ENCODE assay signal across 17 cellular contexts in genomic region chr10:120945182-120945581, GRCh38.
DNase-seq lines count a peak whose midpoint lies in the region; ATAC-seq and TF ChIP-seq lines count a peak whose summit lies in the region.
"Had no signal": no experiment of that assay in that cellular context is flagged by ENCODE, and none has a peak within 500 bp of the region (broad histone marks: within the 10 kb centered on the region; RNA-seq: fewer than 3 reads in every experiment).

No MANE protein-coding gene starts in this region.

- ATAC-seq in body of pancreas (no peak), right cardiac atrium (no peak)
- ATAC-seq: K562 had no signal

- no peaks in the 10 kb centered on the region for H3K9me3 Mint-ChIP-seq in Caco-2 (ENCODE audit: unreplicated experiment)
- no peaks in the 10 kb centered on the region for H3K9me3 Mint-ChIP-seq in activated T-cell treated with anti-CD3 and anti-CD28 coated beads, Interleukin-2, amount 50 U/mL, for 24 hours
- H3K9me3 Mint-ChIP-seq: CD4-positive, alpha-beta T cell had no signal

- no peak overlapping the region for H3K4me3 Mint-ChIP-seq in Caco-2 (ENCODE audit: unreplicated experiment)
- no peak overlapping the region for H3K4me3 Mint-ChIP-seq in activated T-cell treated with anti-CD3 and anti-CD28 coated beads, Interleukin-2, amount 50 U/mL, for 24 hours
- H3K4me3 Mint-ChIP-seq: CD4-positive, alpha-beta T cell had no signal

- no peaks in the 10 kb centered on the region for H3K27me3 ChIP-seq in Caco-2 (replicated peaks; ENCODE audit: control insufficient read depth, insufficient read depth, low read length)
- no peaks in the 10 kb centered on the region for H3K27me3 ChIP-seq in body of pancreas
- H3K27me3 ChIP-seq in iPS-15b (ENCODE audit: control insufficient read depth, insufficient read depth, low read length), result peaks cover 12% of the 10 kb centered on the region
- peaks cover 0 to 11% (median 0%) of the 10 kb centered on the region in 3 donors for H3K27me3 ChIP-seq in sigmoid colon
- H3K27me3 ChIP-seq in right cardiac atrium (ENCODE audit: control insufficient read depth, insufficient read depth), result no peaks in the 10 kb centered on the region

- H3K27ac ChIP-seq in body of pancreas (peak overlapping the region in 3 of 4 donors; percentile 58 to 70 (median 63)), sigmoid colon (peak overlapping the region; percentile 68 to 75 (median 72)), right cardiac atrium (ENCODE audit: low read length) (no peak overlapping the region)

- peaks cover 13% of the 10 kb centered on the region for H3K4me1 Mint-ChIP-seq in Caco-2 (ENCODE audit: low read depth, unreplicated experiment)
- H3K4me1 Mint-ChIP-seq in activated T-cell treated with anti-CD3 and anti-CD28 coated beads, Interleukin-2, amount 50 U/mL, for 24 hours (ENCODE audit: low read depth), result peaks cover 14% of the 10 kb centered on the region

- peak overlapping the region; percentile 30 for H3K27ac Mint-ChIP-seq in Caco-2 (ENCODE audit: unreplicated experiment)
- no peak overlapping the region for H3K27ac Mint-ChIP-seq in activated T-cell treated with anti-CD3 and anti-CD28 coated beads, Interleukin-2, amount 50 U/mL, for 24 hours
- H3K27ac Mint-ChIP-seq: CD4-positive, alpha-beta T cell had no signal

- no peaks in the 10 kb centered on the region; the same call in 1 of the 2 replicates for H3K9me3 ChIP-seq in Caco-2
- no peaks in the 10 kb centered on the region for H3K9me3 ChIP-seq in body of pancreas
- no peaks in the 10 kb centered on the region for H3K9me3 ChIP-seq in iPS-15b (ENCODE audit: control insufficient read depth, insufficient read depth, low read length)
- H3K9me3 ChIP-seq in sigmoid colon, result no peaks in the 10 kb centered on the region
- H3K9me3 ChIP-seq in right cardiac atrium (ENCODE audit: control insufficient read depth, low read length), result no peaks in the 10 kb centered on the region

- H3K27me3 Mint-ChIP-seq in Caco-2 (ENCODE audit: insufficient read depth, unreplicated experiment), result no peaks in the 10 kb centered on the region
- H3K27me3 Mint-ChIP-seq in activated T-cell treated with anti-CD3 and anti-CD28 coated beads, Interleukin-2, amount 50 U/mL, for 24 hours, result peaks cover 49% of the 10 kb centered on the region

- peaks cover 13% of the 10 kb centered on the region for H3K4me1 ChIP-seq in Caco-2
- peaks cover 25% of the 10 kb centered on the region for H3K4me1 ChIP-seq in body of pancreas
- H3K4me1 ChIP-seq in iPS-15b (ENCODE audit: control insufficient read depth, insufficient read depth, low read length), result peaks cover 13% of the 10 kb centered on the region
- H3K4me1 ChIP-seq in sigmoid colon, result peaks cover 0 to 34% (median 25%) of the 10 kb centered on the region in 4 donors
- no peaks in the 10 kb centered on the region for H3K4me1 ChIP-seq in right cardiac atrium (ENCODE audit: control insufficient read depth, insufficient read depth, low read length)

- POLR2A ChIA-PET in Caco-2 (lab: Charles Lee), result no interaction called here

- H3K9ac ChIP-seq in iPS-15b (ENCODE audit: low read depth, low read length), result peak overlapping the region; percentile 37

- no peaks in the 10 kb centered on the region for H3K36me3 Mint-ChIP-seq in Caco-2 (ENCODE audit: insufficient read depth, unreplicated experiment)
- no peaks in the 10 kb centered on the region for H3K36me3 Mint-ChIP-seq in activated T-cell treated with anti-CD3 and anti-CD28 coated beads, Interleukin-2, amount 50 U/mL, for 24 hours (ENCODE audit: low read depth)

- TF ChIP-seq EP300 in sigmoid colon (IDR thresholded peaks at IDR 0.05), result no peak

- no peak overlapping the region for H3K4me3 ChIP-seq in Caco-2 (ENCODE audit: low read depth, low read length)
- no peak overlapping the region for H3K4me3 ChIP-seq in body of pancreas
- no peak overlapping the region for H3K4me3 ChIP-seq in iPS-15b (ENCODE audit: low read depth, low read length)
- no peak overlapping the region for H3K4me3 ChIP-seq in sigmoid colon
- H3K4me3 ChIP-seq in right cardiac atrium (ENCODE audit: low read length), result no peak overlapping the region
- H3K4me3 ChIP-seq: K562 had no signal

- CTCF ChIA-PET in Caco-2 (lab: Charles Lee), result no interaction called here

- H3K36me3 ChIP-seq in Caco-2 (ENCODE audit: control insufficient read depth, insufficient read depth, low read length) (no peaks in the 10 kb centered on the region; the same call in 1 of the 2 replicates), body of pancreas (replicated peaks in 1 of 2; ENCODE audit: insufficient read depth in 1 of 2, low read depth in 2 of 2) (no peaks in the 10 kb centered on the region), iPS-15b (ENCODE audit: control insufficient read depth, insufficient read depth, low read length) (peaks cover 3% of the 10 kb centered on the region), sigmoid colon (no peaks in the 10 kb centered on the region)

- TF ChIP-seq POLR2A in body of pancreas (IDR thresholded peaks at IDR 0.05) (no peak), sigmoid colon (IDR thresholded peaks at IDR 0.05) (no peak)

- WGBS in body of pancreas, 2 donors, result 92 to 100% methylated on average over 1 of the region's 1 CpG
- WGBS in sigmoid colon, 2 donors, result 93 to 98% methylated on average over 1 of the region's 1 CpG
- WGBS in right cardiac atrium, result 95% methylated on average over 1 of the region's 1 CpG

- intact Hi-C loops in Caco-2 (cut with micrococcal nuclease; ENCODE audit: unreplicated experiment), result loop anchor here (10.0 kb wide), 3 partner anchors 240 to 560 kb away; no protein-coding TSS in a partner anchor
- intact Hi-C loops in body of pancreas (cut with DNase I), result no loop called here
- intact Hi-C loops in sigmoid colon (cut with DNase I), result loop anchor here (1.0 to 10.0 kb wide), 5 partner anchors 77 to 789 kb away; partner anchors contain the start of gene FGFR2
- intact Hi-C loops in right cardiac atrium (cut with DNase I), result loop anchor here (5.0 to 10.0 kb wide), 8 partner anchors 650 to 950 kb away; partner anchors contain the start of gene FGFR2 (in 2 of the 4)

- no peak for TF ChIP-seq CTCF in Caco-2 (IDR thresholded peaks at IDR 0.05; ENCODE audit: insufficient read depth in 1 of 2, low read depth in 1 of 2, low read length in 1 of 2, severe bottlenecking in 1 of 2, unreplicated experiment in 1 of 2)
- TF ChIP-seq CTCF in body of pancreas (IDR thresholded peaks at IDR 0.05), result no peak
- TF ChIP-seq CTCF in sigmoid colon (IDR thresholded peaks at IDR 0.05), result no peak

- DNase-seq in Caco-2 (no peak), body of pancreas (no peak), sigmoid colon (peak; percentile 33), right cardiac atrium (no peak), middle frontal gyrus (ENCODE audit: extremely low spot score, low spot score) (no peak), NCI-H1417 (lab: John Stamatoyannopoulos, UW) (no peak)
- no peak for DNase-seq in activated T-cell treated with anti-CD3 and anti-CD28 coated beads, Interleukin-2, amount 50 U/mL, for 24 hours
- DNase-seq: ACHN; CD4-positive, alpha-beta T cell; DMS79 treated with DMSO at 0.1 percent for 48 hours; H7; NCI-H1092; NCI-H187; NCI-H748 treated with DMSO at 0.1 percent for 48 hours; Right ventricle myocardium superior had no signal

- no TSS peak for BruUV-seq in Caco-2 (replicated peaks; lab: Mats Ljungman, UMichigan)
